ENCODE assay signal across 9 cellular contexts in genomic region chr5:135551593-135552447, GRCh38. TPM values are rescaled to one million over a fixed set of nuclear protein-coding genes. Genes with fewer than 3 reads are reported as not detected.
DNase-seq lines count a peak whose midpoint lies in the region; ATAC-seq and TF ChIP-seq lines count a peak whose summit lies in the region.
"Had no signal": no experiment of that assay in that cellular context is flagged by ENCODE, and none has a peak within 500 bp of the region (broad histone marks: within the 10 kb centered on the region; RNA-seq: fewer than 3 reads in every experiment).

No MANE protein-coding gene starts in this region.

- H3F3A ChIP-seq in MM.1S (ENCODE audit: insufficient read depth, low read length), result peaks cover 9% of the 10 kb centered on the region

- no peaks in the 10 kb centered on the region for H3K79me2 ChIP-seq in MM.1S (ENCODE audit: low read length)

- no peak for TF ChIP-seq POLR2A in gastrocnemius medialis (IDR thresholded peaks at IDR 0.05)

- H3K36me3 ChIP-seq in MM.1S (replicated peaks; ENCODE audit: insufficient read depth, low read length) (no peaks in the 10 kb centered on the region), gastrocnemius medialis (no peaks in the 10 kb centered on the region)

- no peaks in the 10 kb centered on the region for H4K20me1 ChIP-seq in MM.1S (ENCODE audit: insufficient read depth, low read length)

- no peak overlapping the region for H2AFZ ChIP-seq in MM.1S (ENCODE audit: low read length)

- peaks cover 17% of the 10 kb centered on the region for H3K4me1 ChIP-seq in MM.1S (ENCODE audit: low read length)
- no peaks in the 10 kb centered on the region for H3K4me1 ChIP-seq in right cardiac atrium (ENCODE audit: control insufficient read depth, insufficient read depth, low read length)
- H3K4me1 ChIP-seq in gastrocnemius medialis, result no peaks in the 10 kb centered on the region

- H3K27ac ChIP-seq in MM.1S (ENCODE audit: low read length) (no peak overlapping the region), right cardiac atrium (ENCODE audit: low read length) (no peak overlapping the region), gastrocnemius medialis (no peak overlapping the region)

- ATAC-seq in GM21423 (IDR thresholded peaks at IDR 0.05; ENCODE audit: unreplicated experiment), result peak; percentile 76
- ATAC-seq in SK-N-SH treated with all-trans-retinoic acid at 6 μM for 48 hours, result peak; percentile 92
- peak; percentile 76 to 81 for ATAC-seq in right cardiac atrium
- peak; percentile 68 to 83 for ATAC-seq in gastrocnemius medialis
- no peak for ATAC-seq in HG03460 (IDR thresholded peaks at IDR 0.05; ENCODE audit: unreplicated experiment)

- H3K27me3 ChIP-seq in MM.1S (replicated peaks; ENCODE audit: insufficient read depth, low read length) (no peaks in the 10 kb centered on the region), right cardiac atrium (ENCODE audit: control insufficient read depth, insufficient read depth) (no peaks in the 10 kb centered on the region), gastrocnemius medialis (peaks cover 4 to 23% (median 6%) of the 10 kb centered on the region in 3 donors)

- H3K4me2 ChIP-seq in MM.1S (ENCODE audit: low read depth, low read length), result no peak overlapping the region

- H3K4me3 ChIP-seq in MM.1S (ENCODE audit: low read length) (no peak overlapping the region), right cardiac atrium (ENCODE audit: low read length) (no peak overlapping the region), gastrocnemius medialis (no peak overlapping the region)

- no peak overlapping the region for H3K9ac ChIP-seq in MM.1S (ENCODE audit: low read length)

- peak; percentile 54 for DNase-seq in COLO668 (lab: John Stamatoyannopoulos, UW; ENCODE audit: unreplicated experiment)
- DNase-seq in MM.1S, result peak; percentile 64
- peak; percentile 44 for DNase-seq in amniotic stem cell (lab: John Stamatoyannopoulos, UW)
- DNase-seq in right cardiac atrium, result peak; percentile 58 to 83 (median 75)
- DNase-seq in gastrocnemius medialis, result peak; percentile 26 to 42

- in situ Hi-C loops in gastrocnemius medialis (cut with MboI; ENCODE audit: low sequenced_read_pairs in 4 of 4), result loop anchor here (5.0 to 25.0 kb wide), 3 partner anchors 85 to 285 kb away; partner anchors contain the start of gene SLC25A48 (in 1 of the 4)

- no peaks in the 10 kb centered on the region for H3K9me2 ChIP-seq in MM.1S (replicated peaks; ENCODE audit: insufficient read depth, low read length)

- TF ChIP-seq CTCF in MM.1S (IDR thresholded peaks at IDR 0.05; ENCODE audit: low read length), result peak; percentile 89
- TF ChIP-seq CTCF in gastrocnemius medialis (IDR thresholded peaks at IDR 0.05 in 4 of 5, conservative IDR thresholded peaks at IDR 0.05 in 1 of 5), result peak; percentile 49 to 86 (median 83)

- 37% methylated on average over 15 of the region's 15 CpGs for WGBS in right cardiac atrium

- intact Hi-C loops in right cardiac atrium (cut with DNase I), result loop anchor here (2.0 to 5.0 kb wide), 2 partner anchors 85 kb away; no protein-coding TSS in a partner anchor
- intact Hi-C loops in gastrocnemius medialis (cut with DNase I; ENCODE audit: low total_unique reads), result loop anchor here (1.0 kb wide), 1 partner anchor 86 kb away; no protein-coding TSS in a partner anchor

- H3K9me3 ChIP-seq in MM.1S (replicated peaks; ENCODE audit: insufficient read depth, low read length) (no peaks in the 10 kb centered on the region), right cardiac atrium (ENCODE audit: control insufficient read depth, low read length) (no peaks in the 10 kb centered on the region), gastrocnemius medialis (no peaks in the 10 kb centered on the region)

TF ChIP-seq in SK-N-SH treated with all-trans-retinoic acid at 6 μM for 48 hours, 23 proteins besides CTCF, POLR2A, EP300 and RAD21:
- no peak for TF ChIP-seq ZNF70 (CRISPR knock-in tag; IDR thresholded peaks at IDR 0.05)
- no peak for TF ChIP-seq ZNF565 (CRISPR knock-in tag; conservative IDR thresholded peaks at IDR 0.05; ENCODE audit: low read depth)
- no peak for TF ChIP-seq ARNTL (CRISPR knock-in tag; IDR thresholded peaks at IDR 0.05; ENCODE audit: borderline replicate concordance, low read depth)
- TF ChIP-seq, protein P1, sequence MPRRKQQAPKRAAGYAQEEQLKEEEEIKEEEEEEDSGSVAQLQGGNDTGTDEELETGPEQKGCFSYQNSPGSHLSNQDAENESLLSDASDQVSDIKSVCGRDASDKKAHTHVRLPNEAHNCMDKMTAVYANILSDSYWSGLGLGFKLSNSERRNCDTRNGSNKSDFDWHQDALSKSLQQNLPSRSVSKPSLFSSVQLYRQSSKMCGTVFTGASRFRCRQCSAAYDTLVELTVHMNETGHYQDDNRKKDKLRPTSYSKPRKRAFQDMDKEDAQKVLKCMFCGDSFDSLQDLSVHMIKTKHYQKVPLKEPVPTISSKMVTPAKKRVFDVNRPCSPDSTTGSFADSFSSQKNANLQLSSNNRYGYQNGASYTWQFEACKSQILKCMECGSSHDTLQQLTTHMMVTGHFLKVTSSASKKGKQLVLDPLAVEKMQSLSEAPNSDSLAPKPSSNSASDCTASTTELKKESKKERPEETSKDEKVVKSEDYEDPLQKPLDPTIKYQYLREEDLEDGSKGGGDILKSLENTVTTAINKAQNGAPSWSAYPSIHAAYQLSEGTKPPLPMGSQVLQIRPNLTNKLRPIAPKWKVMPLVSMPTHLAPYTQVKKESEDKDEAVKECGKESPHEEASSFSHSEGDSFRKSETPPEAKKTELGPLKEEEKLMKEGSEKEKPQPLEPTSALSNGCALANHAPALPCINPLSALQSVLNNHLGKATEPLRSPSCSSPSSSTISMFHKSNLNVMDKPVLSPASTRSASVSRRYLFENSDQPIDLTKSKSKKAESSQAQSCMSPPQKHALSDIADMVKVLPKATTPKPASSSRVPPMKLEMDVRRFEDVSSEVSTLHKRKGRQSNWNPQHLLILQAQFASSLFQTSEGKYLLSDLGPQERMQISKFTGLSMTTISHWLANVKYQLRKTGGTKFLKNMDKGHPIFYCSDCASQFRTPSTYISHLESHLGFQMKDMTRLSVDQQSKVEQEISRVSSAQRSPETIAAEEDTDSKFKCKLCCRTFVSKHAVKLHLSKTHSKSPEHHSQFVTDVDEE (CRISPR knock-in tag; IDR thresholded peaks at IDR 0.05), result no peak
- no peak for TF ChIP-seq ESRRG (CRISPR knock-in tag; IDR thresholded peaks at IDR 0.05)
- no peak for TF ChIP-seq PPARA (CRISPR knock-in tag; IDR thresholded peaks at IDR 0.05; ENCODE audit: borderline replicate concordance)
- TF ChIP-seq TCF4 (CRISPR knock-in tag; IDR thresholded peaks at IDR 0.05; ENCODE audit: borderline replicate concordance), result no peak
- no peak for TF ChIP-seq ZFP3 (CRISPR knock-in tag; IDR thresholded peaks at IDR 0.05)
- TF ChIP-seq ISL1 (CRISPR knock-in tag; IDR thresholded peaks at IDR 0.05), result no peak
- TF ChIP-seq RARB (CRISPR knock-in tag; IDR thresholded peaks at IDR 0.05), result no peak
- TF ChIP-seq, protein P2, sequence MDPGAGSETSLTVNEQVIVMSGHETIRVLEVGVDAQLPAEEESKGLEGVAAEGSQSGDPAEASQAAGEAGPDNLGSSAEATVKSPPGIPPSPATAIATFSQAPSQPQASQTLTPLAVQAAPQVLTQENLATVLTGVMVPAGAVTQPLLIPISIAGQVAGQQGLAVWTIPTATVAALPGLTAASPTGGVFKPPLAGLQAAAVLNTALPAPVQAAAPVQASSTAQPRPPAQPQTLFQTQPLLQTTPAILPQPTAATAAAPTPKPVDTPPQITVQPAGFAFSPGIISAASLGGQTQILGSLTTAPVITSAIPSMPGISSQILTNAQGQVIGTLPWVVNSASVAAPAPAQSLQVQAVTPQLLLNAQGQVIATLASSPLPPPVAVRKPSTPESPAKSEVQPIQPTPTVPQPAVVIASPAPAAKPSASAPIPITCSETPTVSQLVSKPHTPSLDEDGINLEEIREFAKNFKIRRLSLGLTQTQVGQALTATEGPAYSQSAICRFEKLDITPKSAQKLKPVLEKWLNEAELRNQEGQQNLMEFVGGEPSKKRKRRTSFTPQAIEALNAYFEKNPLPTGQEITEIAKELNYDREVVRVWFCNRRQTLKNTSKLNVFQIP (CRISPR knock-in tag; IDR thresholded peaks at IDR 0.05; ENCODE audit: borderline replicate concordance, low read depth), result no peak
- no peak for TF ChIP-seq PATZ1 (CRISPR knock-in tag; IDR thresholded peaks at IDR 0.05; ENCODE audit: borderline replicate concordance)
- no peak for TF ChIP-seq TOX (CRISPR knock-in tag; IDR thresholded peaks at IDR 0.05; ENCODE audit: borderline replicate concordance)
- TF ChIP-seq ZFP30 (CRISPR knock-in tag; IDR thresholded peaks at IDR 0.05), result no peak

RNA-seq across cellular contexts. Expression of gene NEUROG1, which starts 16.1 kb away (rescaled TPM):
- total RNA-seq in right cardiac atrium (not detected), gastrocnemius medialis (not detected)
- polyA plus RNA-seq in right cardiac atrium, result not detected
- total RNA-seq: T-helper 1 cell treated with Interleukin-12 subunit alpha and Interleukin-12 subunit beta and Interleukin-4 antibody, amounts not matched to agents 30 ng/mL and 1 ng/mL, for 36 hours had no signal

RNA-seq across cellular contexts. Expression of gene CXCL14, which starts 27.0 kb away (rescaled TPM):
- 1 to 10 TPM in 1 of 4 donors, under 1 TPM in 1, not detected in 2; 0.85 to 8.9 TPM for total RNA-seq in right cardiac atrium
- polyA plus RNA-seq in right cardiac atrium, result 4.5 TPM
- total RNA-seq in gastrocnemius medialis, result 10 to 100 TPM in 3 of 4 donors, 1 to 10 TPM in 1; 2.3 to 96.2 (median 17.8) TPM
- total RNA-seq: T-helper 1 cell treated with Interleukin-12 subunit alpha and Interleukin-12 subunit beta and Interleukin-4 antibody, amounts not matched to agents 30 ng/mL and 1 ng/mL, for 36 hours had no signal
